Comparison of ENCODE assay signal across 8 cellular contexts in the genomic region with DNA sequence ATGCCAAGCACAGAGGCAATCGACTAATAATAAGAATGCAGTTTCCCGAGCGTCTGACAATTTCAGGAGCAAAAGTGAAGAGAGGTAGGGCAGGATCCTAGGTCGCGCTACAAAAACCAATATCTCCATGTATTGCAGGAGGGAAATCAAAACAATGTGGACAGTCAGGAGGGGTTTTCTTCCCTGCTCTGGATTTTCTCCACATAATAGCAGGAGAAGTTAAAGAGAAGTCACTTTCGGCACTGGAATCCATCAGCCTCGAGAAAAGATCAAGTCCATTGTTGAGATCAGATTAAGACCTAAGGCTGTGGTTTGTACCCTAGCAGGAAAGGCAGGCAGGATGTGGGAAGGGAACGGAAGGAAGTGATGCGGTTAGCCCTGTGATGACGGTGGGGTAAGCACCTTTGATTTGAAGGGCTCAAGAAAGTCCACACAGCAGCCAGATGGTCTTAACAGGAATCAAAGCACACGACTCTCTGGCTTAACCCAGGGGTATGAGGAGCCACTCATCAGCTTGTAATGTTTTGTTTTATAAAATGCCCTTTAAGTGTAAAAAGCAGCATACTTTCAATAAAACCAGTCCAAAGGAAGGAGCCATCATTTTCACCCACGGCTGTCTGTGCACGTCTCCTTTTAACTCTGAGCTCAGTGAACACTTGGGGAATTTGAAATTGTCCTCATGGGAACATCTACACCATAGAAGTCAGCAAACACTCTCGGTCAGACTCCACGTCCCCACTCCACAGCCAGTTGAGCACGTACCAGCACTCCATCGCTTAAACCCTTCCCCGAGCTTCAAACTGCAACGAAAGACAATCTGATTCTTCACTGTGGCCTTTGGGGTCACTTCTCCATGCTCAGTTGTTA. TPM values are rescaled to one million over a fixed set of nuclear protein-coding genes. Genes with fewer than 3 reads are reported as not detected.
DNase-seq lines count a peak whose midpoint lies in the region; ATAC-seq, FAIRE-seq and TF ChIP-seq lines count a peak whose summit lies in the region.

No MANE protein-coding gene starts in this region.

- DNase-seq in GM18507 (ENCODE audit: extremely low spot score, insufficient read length, low read depth) (peak; percentile 79), RPMI7951 (ENCODE audit: low read depth) (peak; percentile 92), lower lobe of right lung (no peak), RWPE1 (ENCODE audit: low spot score) (no peak), H7 (no peak)
- peak; percentile 90 for DNase-seq in activated naive CD4-positive, alpha-beta T cell treated with anti-CD3 and anti-CD28 coated beads, Interleukin-2, amount 10 ng/mL, durations not matched to agents 7 days and 5 days
- peak; percentile 63 for DNase-seq in stimulated activated naive CD4-positive, alpha-beta T cell treated with Interleukin-2 at 50 U/mL for 16 hours (lab: John Stamatoyannopoulos, UW)

- H3K27ac Mint-ChIP-seq in activated naive CD4-positive, alpha-beta T cell treated with anti-CD3 and anti-CD28 coated beads, Interleukin-2, amount 10 ng/mL, durations not matched to agents 7 days and 5 days, result peak overlapping the region; percentile 91

- CTCF ChIA-PET in activated naive CD4-positive, alpha-beta T cell treated with anti-CD3 and anti-CD28 coated beads, Interleukin-2, amount 10 ng/mL, durations not matched to agents 7 days and 5 days (lab: Charles Lee), result interaction anchor here (0.7 to 1.7 kb wide), 3 partner anchors 12 to 31 kb away, joined by 3 to 4 read pairs (median 4); no protein-coding TSS in a partner anchor
- CTCF ChIA-PET in RWPE1 (lab: Yijun Ruan, JAX), result interaction anchor here (0.6 kb wide), 1 partner anchor 496 kb away, joined by 3 read pairs; no protein-coding TSS in a partner anchor

- peaks cover 7% of the 10 kb centered on the region for H3K9me3 Mint-ChIP-seq in activated naive CD4-positive, alpha-beta T cell treated with anti-CD3 and anti-CD28 coated beads, Interleukin-2, amount 10 ng/mL, durations not matched to agents 7 days and 5 days

- H3K9me3 ChIP-seq in lower lobe of right lung, result no peaks in the 10 kb centered on the region

- TF ChIP-seq CTCF in lower lobe of right lung (IDR thresholded peaks at IDR 0.05) (no peak), RWPE1 (conservative IDR thresholded peaks at IDR 0.05; ENCODE audit: low read depth) (no peak)

- POLR2A ChIA-PET in RWPE1 (lab: Yijun Ruan, JAX; ENCODE audit: low non-redundant PET), result no interaction called here

- ATAC-seq in HG02763 (IDR thresholded peaks at IDR 0.05; ENCODE audit: unreplicated experiment), result peak; percentile 90
- ATAC-seq in lower lobe of right lung, result peak; percentile 80 to 82

- peak overlapping the region; percentile 71 for H3K4me3 Mint-ChIP-seq in activated naive CD4-positive, alpha-beta T cell treated with anti-CD3 and anti-CD28 coated beads, Interleukin-2, amount 10 ng/mL, durations not matched to agents 7 days and 5 days

- peak; percentile 95 for FAIRE-seq in GM18507 (lab: Jason Lieb, UNC)

- H3K27ac ChIP-seq in lower lobe of right lung, result peak overlapping the region; percentile 89
- H3K27ac ChIP-seq in RWPE1, result no peak overlapping the region

- H3K4me1 ChIP-seq in lower lobe of right lung, result peaks cover 44% of the 10 kb centered on the region

- peaks cover 17% of the 10 kb centered on the region for H3K36me3 Mint-ChIP-seq in activated naive CD4-positive, alpha-beta T cell treated with anti-CD3 and anti-CD28 coated beads, Interleukin-2, amount 10 ng/mL, durations not matched to agents 7 days and 5 days

- H3K4me3 ChIP-seq in lower lobe of right lung, result peak overlapping the region; percentile 9
- H3K4me3 ChIP-seq in H7 (ENCODE audit: insufficient read depth, low read depth, low read length), result no peak overlapping the region

- H3K27me3 Mint-ChIP-seq in activated naive CD4-positive, alpha-beta T cell treated with anti-CD3 and anti-CD28 coated beads, Interleukin-2, amount 10 ng/mL, durations not matched to agents 7 days and 5 days, result peaks cover 26% of the 10 kb centered on the region

- H3K27me3 ChIP-seq in lower lobe of right lung (ENCODE audit: low read depth) (no peaks in the 10 kb centered on the region), H7 (ENCODE audit: control insufficient read depth, insufficient read depth, low read length) (no peaks in the 10 kb centered on the region)

- intact Hi-C loops in lower lobe of right lung (cut with DNase I), result no loop called here

- H3K4me1 Mint-ChIP-seq in activated naive CD4-positive, alpha-beta T cell treated with anti-CD3 and anti-CD28 coated beads, Interleukin-2, amount 10 ng/mL, durations not matched to agents 7 days and 5 days, result peaks cover 64% of the 10 kb centered on the region

- no peaks in the 10 kb centered on the region for H3K36me3 ChIP-seq in lower lobe of right lung
- H3K36me3 ChIP-seq in H7 (replicated peaks; ENCODE audit: control insufficient read depth, insufficient read depth, low read length), result no peaks in the 10 kb centered on the region

RNA-seq across cellular contexts. Expression of a gene that starts 15.8 kb away (rescaled TPM):
- 24.3 and 24.6 TPM in 2 replicates for total RNA-seq in RPMI7951 (2014; rRNA removed; shearing (Covaris generic))
- 43.7 TPM for total RNA-seq in lower lobe of right lung
- total RNA-seq in H7 (2014; rRNA removed; shearing (Covaris generic)), result 17.6 and 19.0 TPM in 2 replicates

Comparison
In these comparisons a context has a peak if more than half of its experiments do, and no peak if none do; other contexts are left out.
1. DNase-seq: peak in GM18507 (single experiment), RPMI7951 (single experiment), activated naive CD4-positive, alpha-beta T cell treated with anti-CD3 and anti-CD28 coated beads, Interleukin-2, amount 10 ng/mL, durations not matched to agents 7 days and 5 days (single experiment) and stimulated activated naive CD4-positive, alpha-beta T cell treated with Interleukin-2 at 50 U/mL for 16 hours (single experiment); none in lower lobe of right lung (single experiment), RWPE1 (single experiment) and H7 (single experiment).